Comparison of ENCODE assay signal across 27 cellular contexts in genomic region chr22:17583151-17583550, GRCh38. TPM values are rescaled to one million over a fixed set of nuclear protein-coding genes. Genes with fewer than 3 reads are reported as not detected.
"Had no signal": no experiment of that assay in that cellular context is flagged by ENCODE, and none has a peak within 500 bp of the region (broad histone marks: within the 10 kb centered on the region; RNA-seq: fewer than 3 reads in every experiment).

No MANE protein-coding gene starts in this region.

- DNase-seq: heart left ventricle; hypothalamus; immature natural killer cell; left colon; left lung; lower lobe of right lung; mammary epithelial cell; mesenchymal stem cell; naive thymus-derived CD4-positive, alpha-beta T cell; occipital lobe; right lobe of liver; stimulated activated CD4-positive, alpha-beta T cell treated with anti-CD3 and anti-CD28 coated beads, Interleukin-4, amount 100 ng/mL, for 24 hours; stimulated activated naive CD4-positive, alpha-beta T cell treated with Interleukin-2 at 50 U/mL for 16 hours; stimulated activated naive CD8-positive, alpha-beta T cell treated with anti-CD3 and anti-CD28 coated beads, Interleukin-15, amount 100 ng/mL, for 72 hours; substantia nigra; upper lobe of left lung had no signal

- H2AFZ ChIP-seq: parathyroid adenoma had no signal

- H3K36me3 ChIP-seq: heart left ventricle, left lung, lower lobe of right lung, neutrophil, right atrium auricular region, tibial nerve, vagina had no signal

- H3K9ac ChIP-seq: parathyroid adenoma had no signal

- H3K9me3 ChIP-seq: heart left ventricle, left lung, lower lobe of right lung, neutrophil, right atrium auricular region, right lobe of liver, tibial nerve, upper lobe of left lung, vagina had no signal

- H3K79me2 ChIP-seq: parathyroid adenoma had no signal

- H3K4me3 ChIP-seq: heart left ventricle, left lung, lower lobe of right lung, right atrium auricular region, right lobe of liver, skin epidermis, tibial nerve, upper lobe of left lung, vagina had no signal

- H3K27ac ChIP-seq: heart left ventricle, left lung, lower lobe of right lung, neutrophil, parathyroid adenoma, right atrium auricular region, right lobe of liver, skin epidermis, tibial nerve, upper lobe of left lung, vagina had no signal

- H3K4me1 ChIP-seq: left lung, lower lobe of right lung, parathyroid adenoma, right atrium auricular region, vagina had no signal

- ATAC-seq: heart left ventricle; left colon; left lung; lower lobe of right lung; naive thymus-derived CD4-positive, alpha-beta T cell; natural killer cell treated with Interleukin-12 subunit alpha and Interleukin-12 subunit beta and Interleukin-15 and Interleukin-18, amount 100 ng/mL, for 72 hours; right lobe of liver; stimulated activated effector memory CD8-positive, alpha-beta T cell treated with anti-CD3 and anti-CD28 coated beads, Interleukin-12 subunit alpha, Interleukin-12 subunit beta, amount 100 ng/mL, for 72 hours; stimulated activated naive CD8-positive, alpha-beta T cell treated with anti-CD3 and anti-CD28 coated beads, Interleukin-15, amount 100 ng/mL, for 72 hours had no signal

- H3K27me3 ChIP-seq: heart left ventricle, left lung, neutrophil, right atrium auricular region, right lobe of liver, tibial nerve, upper lobe of left lung, vagina had no signal

RNA-seq across cellular contexts. Expression of gene SLC25A18, which starts 19.9 kb away (rescaled TPM):
- total RNA-seq: left colon; naive thymus-derived CD4-positive, alpha-beta T cell; natural killer cell treated with Interleukin-12 subunit alpha and Interleukin-12 subunit beta and Interleukin-15 and Interleukin-18, amount 100 ng/mL, for 72 hours; osteocyte; pulmonary artery endothelial cell; urinary bladder had no signal
